9 cellular contexts compared by ENCODE assay signal in genomic region chr10:30701471-30702173, GRCh38.
DNase-seq lines count a peak whose midpoint lies in the region; ATAC-seq and TF ChIP-seq lines count a peak whose summit lies in the region.
"Had no signal": no experiment of that assay in that cellular context is flagged by ENCODE, and none has a peak within 500 bp of the region (broad histone marks: within the 10 kb centered on the region; RNA-seq: fewer than 3 reads in every experiment).

No MANE protein-coding gene starts in this region.

- H3K27me3 ChIP-seq in GM06990 (replicated peaks; ENCODE audit: control insufficient read depth, insufficient read depth, low read length) = no peaks in the 10 kb centered on the region
- H3K27me3 ChIP-seq in dorsolateral prefrontal cortex = peaks cover 0 to 5% (median 0%) of the 10 kb centered on the region in 45 donors
- H3K27me3 ChIP-seq: adrenal gland had no signal

- H3K36me3 ChIP-seq in GM06990 (ENCODE audit: control insufficient read depth, insufficient read depth, low read length) = no peaks in the 10 kb centered on the region
- H3K36me3 ChIP-seq: adrenal gland had no signal

- H3K4me3 ChIP-seq in GM06990 (replicated peaks; ENCODE audit: low read depth, low read length) (peak overlapping the region; percentile 42), dorsolateral prefrontal cortex (peak overlapping the region in 2 of 59 donors; percentile 8 to 10)
- H3K4me3 ChIP-seq: adrenal gland had no signal

- no peak for TF ChIP-seq CTCF in GM06990 (IDR thresholded peaks at IDR 0.05; ENCODE audit: insufficient read depth, low read length, poor library complexity, severe bottlenecking)
- TF ChIP-seq CTCF in dorsolateral prefrontal cortex (IDR thresholded peaks at IDR 0.05 in 54 of 56, conservative IDR thresholded peaks at IDR 0.05 in 2 of 56; ENCODE audit: low read depth in 1 of 56, partially characterized antibody in 56 of 56) = no peak

- DNase-seq in GM06990 (ENCODE audit: extremely low read depth, insufficient read length) = peak; percentile 76
- DNase-seq in activated CD4-positive, CD25-positive, alpha-beta regulatory T cell treated with anti-CD3 and anti-CD28 coated beads, Interleukin-2, amount 50 U/mL, for 16 hours (ENCODE audit: low read depth, low spot score) = peak; percentile 57
- peak; percentile 20 for DNase-seq in dermis blood vessel endothelial cell
- DNase-seq in smooth muscle cell of the brain vasculature (ENCODE audit: low read depth, low spot score) = peak; percentile 49
- DNase-seq in HPDE6-E6E7 (ENCODE audit: extremely low spot score) = no peak
- no peak for DNase-seq in dorsolateral prefrontal cortex

- peak overlapping the region in 2 of 59 donors; percentile 21 to 38 for H3K27ac ChIP-seq in dorsolateral prefrontal cortex

- ATAC-seq in GM21360 (IDR thresholded peaks at IDR 0.05; ENCODE audit: unreplicated experiment) (peak; percentile 59), HG03575 (IDR thresholded peaks at IDR 0.05; ENCODE audit: extremely low read depth, insufficient number of reproducible peaks, low FRiP score, unreplicated experiment) (peak; percentile 31)

- intact Hi-C loops in dorsolateral prefrontal cortex (cut with DNase I) = no loop called here

Comparison
In these comparisons a context has a peak if more than half of its experiments do, and no peak if none do; other contexts are left out.
1. DNase-seq: peak in GM06990 (single experiment), activated CD4-positive, CD25-positive, alpha-beta regulatory T cell treated with anti-CD3 and anti-CD28 coated beads, Interleukin-2, amount 50 U/mL, for 16 hours (single experiment), dermis blood vessel endothelial cell (single experiment) and smooth muscle cell of the brain vasculature (single experiment); none in HPDE6-E6E7 (single experiment) and dorsolateral prefrontal cortex (0 of 10).